In genomic region chr7:143460585-143460984, GRCh38 we compare ENCODE assay signal across 28 cellular contexts. TPM values are rescaled to one million over a fixed set of nuclear protein-coding genes. Genes with fewer than 3 reads are reported as not detected.
"Had no signal": no experiment of that assay in that cellular context is flagged by ENCODE, and none has a peak within 500 bp of the region (broad histone marks: within the 10 kb centered on the region; RNA-seq: fewer than 3 reads in every experiment).

No MANE protein-coding gene starts in this region.

- H3K36me3 Mint-ChIP-seq: natural killer cell treated with Interleukin-12 subunit alpha and Interleukin-12 subunit beta and Interleukin-15 and Interleukin-18, amount 100 ng/mL, for 72 hours had no signal

- DNase-seq: effector CD4-positive, alpha-beta T cell; endodermal cell; erythroblast; heart left ventricle; hippocampal formation; left colon; left ventricle myocardium superior; mesenchymal stem cell; midbrain; occipital lobe; psoas muscle; stimulated activated CD4-positive, alpha-beta T cell treated with anti-CD3 and anti-CD28 coated beads, Interleukin-2, amount 100 ng/mL, for 24 hours; stimulated activated CD4-positive, alpha-beta T cell treated with anti-CD3 and anti-CD28 coated beads, Interleukin-4, amount 100 ng/mL, for 4 hours; stimulated activated naive CD4-positive, alpha-beta T cell; tibial artery; upper lobe of left lung; uterus had no signal

- H3K4me1 Mint-ChIP-seq: endodermal cell had no signal

- H3K9me3 Mint-ChIP-seq: natural killer cell treated with Interleukin-12 subunit alpha and Interleukin-12 subunit beta and Interleukin-15 and Interleukin-18, amount 100 ng/mL, for 72 hours had no signal

- H3K4me3 Mint-ChIP-seq: endodermal cell; natural killer cell treated with Interleukin-12 subunit alpha and Interleukin-12 subunit beta and Interleukin-15 and Interleukin-18, amount 100 ng/mL, for 72 hours had no signal

- H3K27ac Mint-ChIP-seq: endodermal cell; natural killer cell treated with Interleukin-12 subunit alpha and Interleukin-12 subunit beta and Interleukin-15 and Interleukin-18, amount 100 ng/mL, for 72 hours had no signal

- H3K4me3 ChIP-seq: coronary artery, heart left ventricle, lung, psoas muscle, tibial artery, upper lobe of left lung, uterus had no signal

- ATAC-seq: heart left ventricle; left colon; left ventricle myocardium superior; natural killer cell treated with Interleukin-12 subunit alpha and Interleukin-12 subunit beta and Interleukin-15 and Interleukin-18, amount 100 ng/mL, for 72 hours; psoas muscle; sciatic nerve had no signal

RNA-seq across cellular contexts. Expression of gene TAS2R41, which starts 17.1 kb away (rescaled TPM):
- total RNA-seq: dermis microvascular lymphatic vessel endothelial cell; endothelial cell of umbilical vein; frontal cortex; glomerular endothelial cell; heart left ventricle; kidney epithelial cell; left colon; left ventricle myocardium superior; natural killer cell treated with Interleukin-12 subunit alpha and Interleukin-12 subunit beta and Interleukin-15 and Interleukin-18, amount 100 ng/mL, for 72 hours; occipital lobe; psoas muscle; sciatic nerve; skeletal muscle tissue; temporal lobe had no signal

RNA-seq across cellular contexts. Expression of gene TAS2R60, which starts 17.3 kb away (rescaled TPM):
- total RNA-seq: dermis microvascular lymphatic vessel endothelial cell; endothelial cell of umbilical vein; frontal cortex; glomerular endothelial cell; heart left ventricle; kidney epithelial cell; left colon; left ventricle myocardium superior; natural killer cell treated with Interleukin-12 subunit alpha and Interleukin-12 subunit beta and Interleukin-15 and Interleukin-18, amount 100 ng/mL, for 72 hours; occipital lobe; psoas muscle; skeletal muscle tissue had no signal

RNA-seq across cellular contexts. Expression of gene EPHA1, which starts 51.9 kb away (rescaled TPM):
- total RNA-seq: dermis microvascular lymphatic vessel endothelial cell, endothelial cell of umbilical vein, glomerular endothelial cell, left ventricle myocardium superior, occipital lobe had no signal
